11 cellular contexts compared by ENCODE assay signal in genomic region chr10:109933984-109934565, GRCh38. TPM values are rescaled to one million over a fixed set of nuclear protein-coding genes. Genes with fewer than 3 reads are reported as not detected.
DNase-seq lines count a peak whose midpoint lies in the region; ATAC-seq lines count a peak whose summit lies in the region.
"Had no signal": no experiment of that assay in that cellular context is flagged by ENCODE, and none has a peak within 500 bp of the region (broad histone marks: within the 10 kb centered on the region; RNA-seq: fewer than 3 reads in every experiment).

No MANE protein-coding gene starts in this region.

- no peaks in the 10 kb centered on the region for H3K79me2 ChIP-seq in trophoblast cell (ENCODE audit: control insufficient read depth, insufficient read depth, low read length, poor library complexity)

- no peak overlapping the region for H2BK5ac ChIP-seq in trophoblast cell (ENCODE audit: low read depth, low read length, poor library complexity)

- H4K12ac ChIP-seq in trophoblast cell (ENCODE audit: low read depth, low read length) = no peak overlapping the region

- no peak overlapping the region for H2BK12ac ChIP-seq in trophoblast cell (ENCODE audit: low read length)

- H3K4me2 ChIP-seq in trophoblast cell (ENCODE audit: low read length) = no peak overlapping the region

- H3K4me3 ChIP-seq in effector memory CD4-positive, alpha-beta T cell (ENCODE audit: insufficient read depth, low read depth, low read length, poor library complexity, severe bottlenecking) = no peak overlapping the region
- no peak overlapping the region for H3K4me3 ChIP-seq in trophoblast cell (ENCODE audit: low read depth, low read length)
- H3K4me3 ChIP-seq: uterus had no signal

- H3K14ac ChIP-seq in trophoblast cell (ENCODE audit: low read length) = no peak overlapping the region

- no peak overlapping the region for H3K4ac ChIP-seq in trophoblast cell (ENCODE audit: low read depth, low read length)

- no peak overlapping the region for H3K18ac ChIP-seq in trophoblast cell (ENCODE audit: low read length)

- no peak overlapping the region for H4K91ac ChIP-seq in trophoblast cell (ENCODE audit: low read depth, low read length)

- H4K8ac ChIP-seq in trophoblast cell (ENCODE audit: low read depth, low read length) = no peak overlapping the region

- H2AFZ ChIP-seq in trophoblast cell (ENCODE audit: insufficient read depth, low read length, poor library complexity) = no peak overlapping the region

- H3K9me3 ChIP-seq in effector memory CD4-positive, alpha-beta T cell (ENCODE audit: control insufficient read depth, low read length) = no peaks in the 10 kb centered on the region
- H3K9me3 ChIP-seq in trophoblast cell (ENCODE audit: insufficient read depth, low read depth, low read length) = no peaks in the 10 kb centered on the region
- H3K9me3 ChIP-seq: uterus had no signal

- no peak overlapping the region for H3K23ac ChIP-seq in trophoblast cell (ENCODE audit: low read length)

- peaks cover 35% of the 10 kb centered on the region for H3K4me1 ChIP-seq in effector memory CD4-positive, alpha-beta T cell (ENCODE audit: control insufficient read depth, insufficient read depth, low read length, poor library complexity, severe bottlenecking)
- no peaks in the 10 kb centered on the region for H3K4me1 ChIP-seq in trophoblast cell (ENCODE audit: control insufficient read depth in 1 of 2, insufficient read depth in 2 of 2, low read length in 2 of 2)
- H3K4me1 ChIP-seq: uterus had no signal

- no peaks in the 10 kb centered on the region for H3K79me1 ChIP-seq in trophoblast cell (ENCODE audit: low read length)

- DNase-seq in NK-92 treated with Interleukin-12 subunit alpha and Interleukin-12 subunit beta, amount 100 ng/mL, for 24 hours (lab: John Stamatoyannopoulos, UW) = peak; percentile 76
- DNase-seq in NK-92 (lab: John Stamatoyannopoulos, UW; ENCODE audit: unreplicated experiment) (no peak), SKM-1 treated with dmso at 0.1 percent for 144 hours (lab: John Stamatoyannopoulos, UW; ENCODE audit: unreplicated experiment) (peak; percentile 57), trophoblast cell (peak; percentile 49 to 62), T1000 (lab: John Stamatoyannopoulos, UW) (no peak), NCI-H446 (lab: John Stamatoyannopoulos, UW) (no peak)
- peak in 2 of 3 donors; percentile 3 to 16 for DNase-seq in effector memory CD4-positive, alpha-beta T cell
- DNase-seq: ACHN, T-helper 9 cell, uterus had no signal

- no CpG with 5 or more reads among the region's 5 CpGs for WGBS in trophoblast cell (ENCODE audit: extremely low coverage, insufficient coverage, insufficient read length)

- peak overlapping the region; percentile 17 for H3K27ac ChIP-seq in effector memory CD4-positive, alpha-beta T cell (ENCODE audit: insufficient read depth, low read length, poor library complexity, severe bottlenecking)
- no peak overlapping the region for H3K27ac ChIP-seq in trophoblast cell (ENCODE audit: low read depth, low read length)
- H3K27ac ChIP-seq: uterus had no signal

- H2BK120ac ChIP-seq in trophoblast cell (ENCODE audit: insufficient read depth, low read length, poor library complexity) = no peak overlapping the region

- no peak overlapping the region for H2AK5ac ChIP-seq in trophoblast cell (ENCODE audit: low read length)

- no peak overlapping the region for H3K9ac ChIP-seq in trophoblast cell (ENCODE audit: low read length)

- H3K27me3 ChIP-seq in effector memory CD4-positive, alpha-beta T cell (replicated peaks; ENCODE audit: control insufficient read depth, insufficient read depth, low read length, poor library complexity, severe bottlenecking) = no peaks in the 10 kb centered on the region
- no peaks in the 10 kb centered on the region for H3K27me3 ChIP-seq in trophoblast cell (ENCODE audit: insufficient read depth, low read length)
- H3K27me3 ChIP-seq: uterus had no signal

- H3K36me3 ChIP-seq in effector memory CD4-positive, alpha-beta T cell (ENCODE audit: control insufficient read depth, insufficient read depth, low read length) = no peaks in the 10 kb centered on the region
- H3K36me3 ChIP-seq in trophoblast cell (ENCODE audit: control insufficient read depth in 1 of 2, insufficient read depth in 2 of 2, low read length in 2 of 2) = no peaks in the 10 kb centered on the region
- H3K36me3 ChIP-seq: uterus had no signal

- ATAC-seq in HG02870 (IDR thresholded peaks at IDR 0.05; ENCODE audit: unreplicated experiment) = no peak

RNA-seq across cellular contexts. Expression of gene XPNPEP1, which starts 10.8 kb away (rescaled TPM):
- polyA plus RNA-seq in trophoblast cell (2013) = 48.2 and 48.7 TPM in 2 replicates

Comparison
In these comparisons a context has a peak if more than half of its experiments do, and no peak if none do; other contexts are left out.
1. DNase-seq: peak in NK-92 treated with Interleukin-12 subunit alpha and Interleukin-12 subunit beta, amount 100 ng/mL, for 24 hours (single experiment), SKM-1 treated with dmso at 0.1 percent for 144 hours (single experiment), effector memory CD4-positive, alpha-beta T cell (2 of 3) and trophoblast cell (2 of 2); none in NK-92 (single experiment), T1000 (single experiment) and NCI-H446 (0 of 2).